ENCODE assay signal across 9 cellular contexts in genomic region chr22:49046546-49047305, GRCh38.
DNase-seq lines count a peak whose midpoint lies in the region; ATAC-seq and TF ChIP-seq lines count a peak whose summit lies in the region.
"Had no signal": no experiment of that assay in that cellular context is flagged by ENCODE, and none has a peak within 500 bp of the region (broad histone marks: within the 10 kb centered on the region; RNA-seq: fewer than 3 reads in every experiment).

No MANE protein-coding gene starts in this region.

- no peaks in the 10 kb centered on the region for H3K36me3 ChIP-seq in lower lobe of right lung
- H3K36me3 ChIP-seq: SJSA1 had no signal

- no peaks in the 10 kb centered on the region for H3K4me1 ChIP-seq in lower lobe of right lung
- H3K4me1 ChIP-seq: SJSA1 had no signal

- peaks cover 11% of the 10 kb centered on the region for H3K27me3 ChIP-seq in lower lobe of right lung (ENCODE audit: low read depth)
- H3K27me3 ChIP-seq: SJSA1 had no signal

- H3K4me3 ChIP-seq in lower lobe of right lung = no peak overlapping the region
- H3K4me3 ChIP-seq: SJSA1 had no signal

- H3K9me3 ChIP-seq in lower lobe of right lung = no peaks in the 10 kb centered on the region
- H3K9me3 ChIP-seq: SJSA1 had no signal

- intact Hi-C loops in lower lobe of right lung (cut with DNase I) = no loop called here

- peak; percentile 12 for DNase-seq in NK-92 treated with Interleukin-12 subunit alpha and Interleukin-12 subunit beta, amount 100 ng/mL, for 24 hours (lab: John Stamatoyannopoulos, UW)
- no peak for DNase-seq in NK-92 (lab: John Stamatoyannopoulos, UW; ENCODE audit: unreplicated experiment)
- DNase-seq in NCI-H524 (lab: John Stamatoyannopoulos, UW) = peak; percentile 78 to 96
- DNase-seq in amygdala (lab: John Stamatoyannopoulos, UW) = peak in 34 of 56 donors; percentile 7 to 69 (median 27)
- no peak for DNase-seq in lower lobe of right lung
- DNase-seq in AML-193 (lab: John Stamatoyannopoulos, UW) = no peak

- ATAC-seq in lower lobe of right lung = peak in 1 of 2 donors; percentile 51
- no peak for ATAC-seq in GM18505 (IDR thresholded peaks at IDR 0.05; ENCODE audit: unreplicated experiment)
- ATAC-seq in GM19351 (IDR thresholded peaks at IDR 0.05; ENCODE audit: unreplicated experiment) = no peak

- no peak overlapping the region for H3K27ac ChIP-seq in lower lobe of right lung
- H3K27ac ChIP-seq: SJSA1 had no signal

- TF ChIP-seq POLR2A in GM18505 (IDR thresholded peaks at IDR 0.05; ENCODE audit: borderline replicate concordance, extremely low read depth, insufficient read depth, insufficient read length) = no peak

- peak; percentile 40 for TF ChIP-seq CTCF in lower lobe of right lung (IDR thresholded peaks at IDR 0.05)

Comparison
In these comparisons a context has a peak if more than half of its experiments do, and no peak if none do; other contexts are left out.
1. DNase-seq: peak in NK-92 treated with Interleukin-12 subunit alpha and Interleukin-12 subunit beta, amount 100 ng/mL, for 24 hours (single experiment), NCI-H524 (2 of 2) and amygdala (34 of 56); none in NK-92 (single experiment), lower lobe of right lung (single experiment) and AML-193 (0 of 2).